1 cellular context compared by ENCODE assay signal in genomic region chr1:206178061-206178989, GRCh38.
TF ChIP-seq lines count a peak whose summit lies in the region.

No MANE protein-coding gene starts in this region.

TF ChIP-seq in IMR-90, 13 proteins besides CTCF, POLR2A, EP300 and RAD21:
- TF ChIP-seq CEBPB (IDR thresholded peaks at IDR 0.05; ENCODE audit: low read depth, low read length): peak; percentile 36; the same call in 1 of the 2 replicates
